21 cellular contexts compared by ENCODE assay signal in genomic region chr19:37994823-37995130, GRCh38.
"Had no signal": no experiment of that assay in that cellular context is flagged by ENCODE, and none has a peak within 500 bp of the region (broad histone marks: within the 10 kb centered on the region; RNA-seq: fewer than 3 reads in every experiment).

No MANE protein-coding gene starts in this region.

- H3K4me3 ChIP-seq: Peyer's patch had no signal

- H3K27me3 ChIP-seq: Peyer's patch had no signal

- H3K36me3 ChIP-seq: Peyer's patch had no signal

- H3K9me3 Mint-ChIP-seq: activated naive CD4-positive, alpha-beta T cell treated with anti-CD3 and anti-CD28 coated beads, Interleukin-2, amount 50 U/mL, for 24 hours; activated T-cell treated with anti-CD3 and anti-CD28 coated beads, Interleukin-2, amount 50 U/mL, for 24 hours; activated T-helper 1 cell treated with anti-CD3 and anti-CD28 coated beads, Interleukin-12 subunit alpha, Interleukin-12 subunit beta, Interleukin-2, Interleukin-4 antibody, amounts not matched to agents 30 ng/mL and 10 ng/mL and 1 ng/mL, durations not matched to agents 14 hours and 24 hours and 36 hours; central memory CD8-positive, alpha-beta T cell; T-helper 1 cell treated with Interleukin-12 subunit alpha and Interleukin-12 subunit beta and Interleukin-4 antibody, amounts not matched to agents 30 μg/mL and 1 μg/mL, for 36 hours had no signal

- H3K4me1 ChIP-seq: Peyer's patch had no signal

- H3K27ac ChIP-seq: Peyer's patch had no signal

- H3K27me3 Mint-ChIP-seq: activated CD8-positive, alpha-beta memory T cell treated with anti-CD3 and anti-CD28 coated beads, Interleukin-2, amount 10 ng/mL, durations not matched to agents 7 days and 5 days; activated naive CD4-positive, alpha-beta T cell treated with anti-CD3 and anti-CD28 coated beads, Interleukin-2, amount 50 U/mL, for 24 hours; activated T-cell treated with anti-CD3 and anti-CD28 coated beads, Interleukin-2, amount 50 U/mL, for 24 hours; central memory CD8-positive, alpha-beta T cell had no signal

- H3K36me3 Mint-ChIP-seq: activated CD8-positive, alpha-beta memory T cell treated with anti-CD3 and anti-CD28 coated beads, Interleukin-2, amount 10 ng/mL, durations not matched to agents 7 days and 5 days had no signal

- H3K4me1 Mint-ChIP-seq: activated CD8-positive, alpha-beta memory T cell treated with anti-CD3 and anti-CD28 coated beads, Interleukin-2, amount 10 ng/mL, durations not matched to agents 7 days and 5 days had no signal

- H3K4me3 Mint-ChIP-seq: activated CD8-positive, alpha-beta memory T cell treated with anti-CD3 and anti-CD28 coated beads, Interleukin-2, amount 10 ng/mL, durations not matched to agents 7 days and 5 days; activated naive CD4-positive, alpha-beta T cell treated with anti-CD3 and anti-CD28 coated beads, Interleukin-2, amount 50 U/mL, for 24 hours; activated T-cell treated with anti-CD3 and anti-CD28 coated beads, Interleukin-2, amount 50 U/mL, for 24 hours; activated T-helper 1 cell treated with anti-CD3 and anti-CD28 coated beads, Interleukin-12 subunit alpha, Interleukin-12 subunit beta, Interleukin-2, Interleukin-4 antibody, amounts not matched to agents 30 ng/mL and 10 ng/mL and 1 ng/mL, durations not matched to agents 14 hours and 24 hours and 36 hours; central memory CD8-positive, alpha-beta T cell; T-helper 1 cell treated with Interleukin-12 subunit alpha and Interleukin-12 subunit beta and Interleukin-4 antibody, amounts not matched to agents 30 μg/mL and 1 μg/mL, for 36 hours had no signal

- H3K9me3 ChIP-seq: Peyer's patch had no signal

- H3K27ac Mint-ChIP-seq: activated CD8-positive, alpha-beta memory T cell treated with anti-CD3 and anti-CD28 coated beads, Interleukin-2, amount 10 ng/mL, durations not matched to agents 7 days and 5 days; activated naive CD4-positive, alpha-beta T cell treated with anti-CD3 and anti-CD28 coated beads, Interleukin-2, amount 50 U/mL, for 24 hours; activated T-cell treated with anti-CD3 and anti-CD28 coated beads, Interleukin-2, amount 50 U/mL, for 24 hours; activated T-helper 1 cell treated with anti-CD3 and anti-CD28 coated beads, Interleukin-12 subunit alpha, Interleukin-12 subunit beta, Interleukin-2, Interleukin-4 antibody, amounts not matched to agents 30 ng/mL and 10 ng/mL and 1 ng/mL, durations not matched to agents 14 hours and 24 hours and 36 hours; T-helper 1 cell treated with Interleukin-12 subunit alpha and Interleukin-12 subunit beta and Interleukin-4 antibody, amounts not matched to agents 30 μg/mL and 1 μg/mL, for 36 hours had no signal

- DNase-seq: activated CD4-positive, alpha-beta T cell treated with anti-CD3 and anti-CD28 coated beads for 48 hours; activated CD4-positive, alpha-beta T cell treated with anti-CD3 and anti-CD28 coated beads, Interleukin-2, amount 50 U/mL, for 4 hours; activated CD4-positive, CD25-positive, alpha-beta regulatory T cell treated with anti-CD3 and anti-CD28 coated beads, Interleukin-2, amount 50 U/mL, for 72 hours; activated CD8-positive, alpha-beta memory T cell treated with anti-CD3 and anti-CD28 coated beads, Interleukin-2, amount 10 ng/mL, durations not matched to agents 7 days and 5 days; activated effector memory CD4-positive, alpha-beta T cell treated with Interleukin-2 at 50 U/mL for 16 hours; activated naive CD4-positive, alpha-beta T cell; activated T-cell treated with anti-CD3 and anti-CD28 coated beads, Interleukin-2, amount 50 U/mL, for 24 hours; NCI-H1092; NCI-H1417; NCI-H2029; NCI-H2107; NCI-H2171 treated with DMSO at 0.1 percent for 48 hours; NCI-H226; NCI-H526 treated with DMSO at 0.1 percent for 48 hours; NK-92 treated with Interleukin-12 subunit alpha and Interleukin-12 subunit beta, amount 100 ng/mL, for 24 hours; Peyer's patch; SHP77 treated with DMSO at 0.1 percent for 48 hours had no signal

- ATAC-seq: activated CD8-positive, alpha-beta memory T cell treated with anti-CD3 and anti-CD28 coated beads, Interleukin-2, amount 10 ng/mL, durations not matched to agents 7 days and 5 days had no signal
